Comparison of ENCODE assay signal across 11 cellular contexts in the genomic region with DNA sequence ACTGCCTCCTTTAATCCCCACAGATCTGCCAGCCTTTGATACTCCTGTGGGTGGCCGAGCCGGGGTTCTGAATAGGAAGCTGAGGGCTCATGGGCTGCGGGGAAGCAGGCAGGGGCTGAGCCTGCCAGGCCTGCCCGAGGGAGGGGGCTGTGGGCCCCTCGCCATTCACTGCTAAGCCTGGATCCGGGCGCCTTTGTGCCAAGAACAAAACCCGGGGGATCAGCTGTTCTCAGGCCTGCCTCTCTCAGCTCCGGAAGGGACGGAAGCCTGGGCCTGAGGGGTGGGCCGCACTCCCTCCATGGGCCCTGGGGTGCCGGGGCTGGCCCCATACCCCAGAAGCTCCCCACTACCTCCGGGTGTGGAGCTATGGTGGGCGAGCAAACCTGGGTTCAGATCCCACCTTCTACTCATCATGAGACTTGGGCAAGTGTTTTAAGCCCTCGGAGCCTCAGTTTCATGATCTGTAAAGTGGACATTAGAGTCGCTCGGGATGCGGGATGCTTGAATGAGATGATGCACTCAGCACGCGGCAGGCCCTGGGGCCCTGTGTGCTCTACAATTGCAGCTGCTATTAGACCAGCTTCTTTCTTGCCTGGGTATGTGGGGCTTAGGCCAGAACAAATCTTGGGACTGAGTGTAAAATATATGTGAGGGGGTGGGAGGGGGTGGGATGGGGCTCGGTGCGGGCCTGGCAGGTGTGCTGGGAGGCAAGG. TPM values are rescaled to one million over a fixed set of nuclear protein-coding genes. Genes with fewer than 3 reads are reported as not detected.
A peak's percentile ranks its signal among the peaks of the same experiment; 100 is the strongest.
DNase-seq lines count a peak whose midpoint lies in the region; ATAC-seq and TF ChIP-seq lines count a peak whose summit lies in the region.
"Had no signal": no experiment of that assay in that cellular context is flagged by ENCODE, and none has a peak within 500 bp of the region (broad histone marks: within the 10 kb centered on the region; RNA-seq: fewer than 3 reads in every experiment).

No MANE protein-coding gene starts in this region.

- peaks cover 23% of the 10 kb centered on the region for H3F3A ChIP-seq in neural progenitor cell (ENCODE audit: low read depth)

- H3K27me3 ChIP-seq in SJSA1 (replicated peaks) (no peaks in the 10 kb centered on the region), endodermal cell (ENCODE audit: control insufficient read depth, insufficient read depth, low read length, poor library complexity, severe bottlenecking) (no peaks in the 10 kb centered on the region), neural progenitor cell (no peaks in the 10 kb centered on the region), upper lobe of left lung (no peaks in the 10 kb centered on the region)

- H3K36me3 ChIP-seq in SJSA1, result no peaks in the 10 kb centered on the region
- no peaks in the 10 kb centered on the region for H3K36me3 ChIP-seq in endodermal cell (ENCODE audit: control insufficient read depth, insufficient read depth, low read length)
- no peaks in the 10 kb centered on the region for H3K36me3 ChIP-seq in neural progenitor cell
- no peaks in the 10 kb centered on the region for H3K36me3 ChIP-seq in upper lobe of left lung

- H3K4me3 Mint-ChIP-seq in endodermal cell (no peak overlapping the region), neural progenitor cell (peak overlapping the region; percentile 15)
- H3K4me3 Mint-ChIP-seq: activated CD4-positive, alpha-beta T cell treated with anti-CD3 and anti-CD28 coated beads, Interleukin-2, amount 10 ng/mL, durations not matched to agents 7 days and 5 days had no signal

- no peak for TF ChIP-seq CTCF in endodermal cell (conservative IDR thresholded peaks at IDR 0.05)
- peak; percentile 7 for TF ChIP-seq CTCF in neural progenitor cell (IDR thresholded peaks at IDR 0.05)
- no peak for TF ChIP-seq CTCF in upper lobe of left lung (IDR thresholded peaks at IDR 0.05)

- H3K9me3 Mint-ChIP-seq in endodermal cell (no peaks in the 10 kb centered on the region), neural progenitor cell (no peaks in the 10 kb centered on the region)
- H3K9me3 Mint-ChIP-seq: activated CD4-positive, alpha-beta T cell treated with anti-CD3 and anti-CD28 coated beads, Interleukin-2, amount 10 ng/mL, durations not matched to agents 7 days and 5 days had no signal

- H3K36me3 Mint-ChIP-seq in endodermal cell (ENCODE audit: low read depth), result no peaks in the 10 kb centered on the region
- no peaks in the 10 kb centered on the region for H3K36me3 Mint-ChIP-seq in neural progenitor cell

- TF ChIP-seq POLR2A in upper lobe of left lung (IDR thresholded peaks at IDR 0.05), result no peak

- H3K4me1 ChIP-seq in SJSA1 (replicated peaks) (peaks cover 65% of the 10 kb centered on the region), endodermal cell (ENCODE audit: control insufficient read depth, insufficient read depth, low read length) (peaks cover 9% of the 10 kb centered on the region), neural progenitor cell (peaks cover 34% of the 10 kb centered on the region), upper lobe of left lung (peaks cover 40 to 55% (median 45%) of the 10 kb centered on the region in 4 donors)

- peak overlapping the region; percentile 20 for H3K4me2 ChIP-seq in neural progenitor cell

- DNase-seq in SJSA1 (ENCODE audit: low read depth in 1 of 2, low spot score in 2 of 2) (peak in 1 of 2 experiments; percentile 16), endodermal cell (no peak), neural progenitor cell (ENCODE audit: low spot score) (peak; percentile 96), upper lobe of left lung (no peak), germinal center (ENCODE audit: low spot score) (no peak), OCI-M2 (lab: John Stamatoyannopoulos, UW; ENCODE audit: unreplicated experiment) (no peak)
- no peak for DNase-seq in activated CD4-positive, alpha-beta T cell treated with anti-CD3 and anti-CD28 coated beads, Interleukin-2, amount 50 U/mL, for 4 hours
- DNase-seq: activated CD4-positive, alpha-beta T cell treated with anti-CD3 and anti-CD28 coated beads, Interleukin-2, amount 10 ng/mL, durations not matched to agents 7 days and 5 days; activated naive CD4-positive, alpha-beta T cell; Karpas-422; SIG-M5 had no signal

- WGBS in endodermal cell (ENCODE audit: insufficient coverage in 1 of 2, insufficient read length in 1 of 2), 2 experiments, result 78 to 88% methylated on average over 16 to 22 of the region's 22 CpGs
- WGBS in upper lobe of left lung, 2 donors, result 67 to 89% methylated on average over 7 to 22 of the region's 22 CpGs

- no peaks in the 10 kb centered on the region for H3K79me2 ChIP-seq in neural progenitor cell (ENCODE audit: low read depth)

- no peaks in the 10 kb centered on the region for H4K20me1 ChIP-seq in neural progenitor cell (ENCODE audit: low read depth)

- H3K9ac ChIP-seq in endodermal cell (ENCODE audit: extremely low read depth, low read length, poor library complexity, severe bottlenecking) (no peak overlapping the region), neural progenitor cell (no peak overlapping the region)

- H3K9me3 ChIP-seq in SJSA1 (replicated peaks) (no peaks in the 10 kb centered on the region), endodermal cell (ENCODE audit: control insufficient read depth, low read length) (no peaks in the 10 kb centered on the region), neural progenitor cell (ENCODE audit: low read depth) (no peaks in the 10 kb centered on the region), upper lobe of left lung (no peaks in the 10 kb centered on the region)

- H3K27ac ChIP-seq in SJSA1, result peak overlapping the region; percentile 76; the same call in 1 of the 2 replicates
- H3K27ac ChIP-seq in endodermal cell (ENCODE audit: low read depth, low read length), result peak overlapping the region; percentile 55
- peak overlapping the region; percentile 88 for H3K27ac ChIP-seq in neural progenitor cell
- H3K27ac ChIP-seq in upper lobe of left lung, result peak overlapping the region; percentile 64 to 79 (median 72)

- H3K4me1 Mint-ChIP-seq in endodermal cell (peaks cover 11% of the 10 kb centered on the region), neural progenitor cell (peaks cover 54% of the 10 kb centered on the region)
- H3K4me1 Mint-ChIP-seq: activated CD4-positive, alpha-beta T cell treated with anti-CD3 and anti-CD28 coated beads, Interleukin-2, amount 10 ng/mL, durations not matched to agents 7 days and 5 days had no signal

- H3K27me3 Mint-ChIP-seq in endodermal cell (ENCODE audit: insufficient read depth) (no peaks in the 10 kb centered on the region), neural progenitor cell (ENCODE audit: insufficient read depth, low read depth) (peaks cover 13% of the 10 kb centered on the region)

- H3K4me3 ChIP-seq in SJSA1 (no peak overlapping the region), endodermal cell (ENCODE audit: low read length) (no peak overlapping the region), neural progenitor cell (no peak overlapping the region), upper lobe of left lung (no peak overlapping the region)

- no peak overlapping the region for H3K27ac Mint-ChIP-seq in endodermal cell
- peak overlapping the region; percentile 90 for H3K27ac Mint-ChIP-seq in neural progenitor cell
- H3K27ac Mint-ChIP-seq: activated CD4-positive, alpha-beta T cell treated with anti-CD3 and anti-CD28 coated beads, Interleukin-2, amount 10 ng/mL, durations not matched to agents 7 days and 5 days had no signal

- no peak overlapping the region for H2AFZ ChIP-seq in neural progenitor cell (replicated peaks)

- no peak for TF ChIP-seq EP300 in upper lobe of left lung (IDR thresholded peaks at IDR 0.05)

- no peak for ATAC-seq in upper lobe of left lung (ENCODE audit: low FRiP score in 2 of 2)

RNA-seq across cellular contexts. Expression of gene EPHA2, which starts 19.2 kb away (rescaled TPM):
- 44.0 and 51.0 TPM in 2 replicates for total RNA-seq in SJSA1 (2014; rRNA removed; shearing (Covaris generic))
- total RNA-seq in endodermal cell (10 to 100 TPM; 56.5 to 64.3 TPM), neural progenitor cell (ENCODE audit: low replicate concordance) (14.9 and 40.9 TPM in 2 replicates), upper lobe of left lung (10 to 100 TPM; 21.0 to 66.3 (median 38.7) TPM)
- 56.0 TPM for polyA plus RNA-seq in endodermal cell (2013, experiment 1 of 2)
- 56.3 TPM for polyA plus RNA-seq in endodermal cell (2013, experiment 2 of 2)
- total RNA-seq: activated CD4-positive, alpha-beta T cell treated with anti-CD3 and anti-CD28 coated beads, Interleukin-2, amount 10 ng/mL, durations not matched to agents 7 days and 5 days had no signal

RNA-seq across cellular contexts. Expression of gene ARHGEF19, which starts 37.4 kb away (rescaled TPM):
- total RNA-seq in SJSA1 (2014; rRNA removed; shearing (Covaris generic)), result 3.8 and 10.7 TPM in 2 replicates
- 10 to 100 TPM; 14.8 to 17.5 TPM for total RNA-seq in endodermal cell
- 10.2 TPM for polyA plus RNA-seq in endodermal cell (2013, experiment 1 of 2)
- polyA plus RNA-seq in endodermal cell (2013, experiment 2 of 2), result 10.8 TPM
- total RNA-seq in neural progenitor cell (ENCODE audit: low replicate concordance), result 10.9 and 22.2 TPM in 2 replicates
- total RNA-seq in upper lobe of left lung, result 10 to 100 TPM in 4 of 6 donors, 1 to 10 TPM in 2; 3.5 to 70.2 (median 12.6) TPM
